Comparison of ENCODE assay signal across 8 cellular contexts in genomic region chr1:230068952-230069684, GRCh38. TPM values are rescaled to one million over a fixed set of nuclear protein-coding genes. Genes with fewer than 3 reads are reported as not detected.
DNase-seq lines count a peak whose midpoint lies in the region; ATAC-seq and TF ChIP-seq lines count a peak whose summit lies in the region.

No MANE protein-coding gene starts in this region.

- peak overlapping the region in 10 of 12 donors; percentile 63 to 97 (median 86) for H3K4me3 ChIP-seq in heart left ventricle
- peak overlapping the region; percentile 87 for H3K4me3 ChIP-seq in OCI-LY3 (ENCODE audit: low read length)

- no peak for TF ChIP-seq POLR2A in heart left ventricle (IDR thresholded peaks at IDR 0.05)

- H3K9me3 ChIP-seq in heart left ventricle (no peaks in the 10 kb centered on the region), OCI-LY3 (ENCODE audit: insufficient read depth, low read length) (no peaks in the 10 kb centered on the region)

- intact Hi-C loops in heart left ventricle (cut with DNase I) (loop anchor here in 6 of 10 donors (2.0 to 10.0 kb wide), 12 partner anchors 78 to 512 kb away; partner anchors contain the start of gene ABCB10 (in 1 of the 6)), cardiac septum (cut with DNase I) (loop anchor here (5.0 to 10.0 kb wide), 3 partner anchors 33 to 404 kb away; no protein-coding TSS in a partner anchor), natural killer cell (cut with micrococcal nuclease) (loop anchor here (5.0 kb wide), 1 partner anchor 53 kb away; no protein-coding TSS in a partner anchor)
- intact Hi-C loops in dendritic cell treated with granulocyte-macrophage colony-stimulating factor and Interleukin-4, amounts not matched to agents 40 ng/mL and 50 ng/mL, for 4 days (cut with micrococcal nuclease), result loop anchor here (5.0 kb wide), 3 partner anchors 67 to 512 kb away; partner anchors contain the start of gene ABCB10

- no peaks in the 10 kb centered on the region for H3K9me3 Mint-ChIP-seq in dendritic cell treated with granulocyte-macrophage colony-stimulating factor and Interleukin-4, amounts not matched to agents 40 ng/mL and 50 ng/mL, for 4 days
- no peaks in the 10 kb centered on the region for H3K9me3 Mint-ChIP-seq in natural killer cell

- H3K27ac Mint-ChIP-seq in dendritic cell treated with granulocyte-macrophage colony-stimulating factor and Interleukin-4, amounts not matched to agents 40 ng/mL and 50 ng/mL, for 4 days, result no peak overlapping the region
- peak overlapping the region; percentile 80 to 85 for H3K27ac Mint-ChIP-seq in natural killer cell

- ATAC-seq in heart left ventricle (no peak), natural killer cell (no peak), GM18870 (IDR thresholded peaks at IDR 0.05; ENCODE audit: unreplicated experiment) (no peak)

- peaks cover 68% of the 10 kb centered on the region for H3K79me2 ChIP-seq in OCI-LY3 (ENCODE audit: low read length)

- H3K4me1 ChIP-seq in heart left ventricle (peaks cover 6 to 56% (median 32%) of the 10 kb centered on the region in 12 donors), OCI-LY3 (ENCODE audit: low read length) (peaks cover 19% of the 10 kb centered on the region)

- WGBS in heart left ventricle, 4 donors, result 72 to 86% (median 74%) methylated on average over 13 of the region's 13 CpGs

- peaks cover 3% of the 10 kb centered on the region for H3K27me3 Mint-ChIP-seq in dendritic cell treated with granulocyte-macrophage colony-stimulating factor and Interleukin-4, amounts not matched to agents 40 ng/mL and 50 ng/mL, for 4 days
- H3K27me3 Mint-ChIP-seq in natural killer cell (ENCODE audit: low read depth in 2 of 2), result no peaks in the 10 kb centered on the region

- TF ChIP-seq CTCF in heart left ventricle (IDR thresholded peaks at IDR 0.05) (no peak), OCI-LY3 (IDR thresholded peaks at IDR 0.05; ENCODE audit: low read depth, low read length) (peak; percentile 30; the same call in 1 of the 2 replicates), natural killer cell (IDR thresholded peaks at IDR 0.05) (no peak)

- H4K20me1 ChIP-seq in OCI-LY3 (ENCODE audit: insufficient read depth, low read length), result peaks cover 60% of the 10 kb centered on the region

- H2AFZ ChIP-seq in OCI-LY3 (ENCODE audit: low read depth, low read length), result no peak overlapping the region

- peak overlapping the region; percentile 88 for H3K4me3 Mint-ChIP-seq in dendritic cell treated with granulocyte-macrophage colony-stimulating factor and Interleukin-4, amounts not matched to agents 40 ng/mL and 50 ng/mL, for 4 days
- H3K4me3 Mint-ChIP-seq in natural killer cell, result peak overlapping the region; percentile 91

- peak overlapping the region; percentile 85 for H3K9ac ChIP-seq in OCI-LY3 (ENCODE audit: low read length)

- H3K36me3 ChIP-seq in heart left ventricle, result no peaks in the 10 kb centered on the region
- H3K36me3 ChIP-seq in OCI-LY3 (replicated peaks; ENCODE audit: low read depth, low read length), result no peaks in the 10 kb centered on the region

- DNase-seq in heart left ventricle (no peak), cardiac septum (ENCODE audit: low spot score) (no peak), natural killer cell (no peak), middle frontal gyrus (ENCODE audit: extremely low spot score, low spot score) (no peak), germinal center (ENCODE audit: low spot score) (no peak)

- H3K27me3 ChIP-seq in heart left ventricle (no peaks in the 10 kb centered on the region), OCI-LY3 (ENCODE audit: low read depth, low read length) (no peaks in the 10 kb centered on the region)

- peaks cover 65% of the 10 kb centered on the region for H3K4me1 Mint-ChIP-seq in dendritic cell treated with granulocyte-macrophage colony-stimulating factor and Interleukin-4, amounts not matched to agents 40 ng/mL and 50 ng/mL, for 4 days (ENCODE audit: low read depth)
- peaks cover 39 to 46% of the 10 kb centered on the region in 2 donors for H3K4me1 Mint-ChIP-seq in natural killer cell

- H3K4me2 ChIP-seq in OCI-LY3 (ENCODE audit: low read length), result peak overlapping the region; percentile 97

- H3K27ac ChIP-seq in heart left ventricle, result peak overlapping the region in 1 of 12 donors; percentile 92
- H3K27ac ChIP-seq in OCI-LY3 (ENCODE audit: low read length), result no peak overlapping the region

- H3K36me3 Mint-ChIP-seq in dendritic cell treated with granulocyte-macrophage colony-stimulating factor and Interleukin-4, amounts not matched to agents 40 ng/mL and 50 ng/mL, for 4 days (ENCODE audit: low read depth), result peaks cover 11% of the 10 kb centered on the region
- no peaks in the 10 kb centered on the region for H3K36me3 Mint-ChIP-seq in natural killer cell

RNA-seq across cellular contexts. Expression of gene GALNT2, which starts 2.1 kb away (rescaled TPM):
- total RNA-seq in heart left ventricle, result 10 to 100 TPM; 21.0 to 44.9 (median 31.6) TPM
- 10 to 100 TPM; 10.1 to 44.8 TPM for polyA plus RNA-seq in heart left ventricle
- 29.3 TPM for total RNA-seq in cardiac septum
- 10 to 100 TPM; 31.2 to 53.6 (median 47.3) TPM for total RNA-seq in natural killer cell
